8 cellular contexts compared by ENCODE assay signal in the genomic region with DNA sequence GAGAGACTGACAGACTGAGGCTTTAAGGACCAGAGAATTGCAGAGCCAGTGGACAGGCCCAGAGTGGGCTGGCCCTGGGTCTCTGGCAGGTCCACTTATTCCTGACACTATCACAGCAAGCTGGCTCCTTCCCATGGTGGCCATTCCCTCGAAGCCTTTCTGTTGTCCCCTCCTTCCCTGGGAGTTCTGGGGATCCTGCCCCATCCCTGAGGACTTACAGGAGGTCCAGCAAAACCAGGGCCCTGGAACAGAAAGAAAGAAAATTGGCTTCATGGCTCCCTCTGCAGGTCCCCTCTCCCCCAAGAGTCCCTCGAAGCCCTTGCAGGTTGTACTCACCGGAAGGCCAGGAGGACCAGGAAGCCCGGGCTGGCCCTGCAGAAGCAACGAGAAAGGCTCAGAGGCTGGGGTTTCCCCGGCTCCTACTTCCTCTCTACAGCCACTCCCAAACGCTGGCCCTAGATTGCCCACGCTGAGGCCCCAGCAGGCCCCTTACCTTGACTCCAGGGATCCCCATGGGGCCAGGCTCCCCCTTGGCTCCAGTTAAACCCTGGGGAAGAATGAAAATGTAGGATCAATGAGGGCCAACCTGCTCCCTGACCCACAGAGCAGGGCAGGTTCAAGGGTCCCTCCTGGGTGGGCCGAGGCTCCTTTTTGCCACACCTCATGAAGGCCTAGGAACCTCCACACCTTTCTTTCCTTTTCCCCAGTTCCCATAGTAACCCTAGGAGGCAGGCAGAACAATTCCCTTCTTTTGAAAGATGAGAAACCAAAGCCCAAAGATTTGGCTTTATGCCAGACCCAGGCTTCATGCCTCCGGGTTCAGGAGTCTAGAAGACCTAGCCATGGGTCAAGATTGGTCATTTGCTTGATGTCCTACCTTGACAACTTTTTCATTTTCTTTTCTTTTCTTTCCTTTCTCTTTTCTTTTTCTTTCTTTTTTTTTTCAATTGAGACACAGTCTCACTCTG. TPM values are rescaled to one million over a fixed set of nuclear protein-coding genes. Genes with fewer than 3 reads are reported as not detected.
DNase-seq lines count a peak whose midpoint lies in the region; ATAC-seq and TF ChIP-seq lines count a peak whose summit lies in the region.

No MANE protein-coding gene starts in this region.

- H3K27ac ChIP-seq in right atrium auricular region (no peak overlapping the region), HL-60 (replicated peaks) (peak overlapping the region; percentile 46)

- H3K4me1 ChIP-seq in right atrium auricular region, result peaks cover 0 to 26% of the 10 kb centered on the region in 2 donors

- intact Hi-C loops in Right ventricle myocardium inferior (cut with DNase I), result no loop called here

- peaks cover 3 to 11% of the 10 kb centered on the region in 2 donors for H3K27me3 ChIP-seq in right atrium auricular region
- peaks cover 18% of the 10 kb centered on the region for H3K27me3 ChIP-seq in HL-60 (ENCODE audit: insufficient read depth, poor library complexity, severe bottlenecking)

- no peak for ATAC-seq in Right ventricle myocardium inferior

- peak; percentile 89 for DNase-seq in Right ventricle myocardium inferior (ENCODE audit: missing footprints)
- no peak for DNase-seq in right atrium auricular region (ENCODE audit: low spot score)
- peak; percentile 69 to 87 for DNase-seq in HL-60 (ENCODE audit: low read depth in 1 of 2, low spot score in 1 of 2)
- peak; percentile 62 for DNase-seq in activated CD4-positive, CD25-positive, alpha-beta regulatory T cell treated with anti-CD3 and anti-CD28 coated beads, Interleukin-2, amount 50 U/mL, for 72 hours
- peak; percentile 5 for DNase-seq in stimulated activated CD4-positive, alpha-beta T cell treated with anti-CD3 and anti-CD28 coated beads, Interleukin-2, amount 100 ng/mL, for 4 hours (ENCODE audit: low read depth)
- DNase-seq in NCI-H345 treated with DMSO at 0.1 percent for 48 hours (lab: John Stamatoyannopoulos, UW; ENCODE audit: unreplicated experiment), result no peak
- DNase-seq in foreskin fibroblast, result no peak
- DNase-seq in KG1 (lab: John Stamatoyannopoulos, UW), result no peak

- no peak for TF ChIP-seq CTCF in right atrium auricular region (IDR thresholded peaks at IDR 0.05)
- TF ChIP-seq CTCF in HL-60 (IDR thresholded peaks at IDR 0.05; ENCODE audit: insufficient read depth, low read length), result no peak
- TF ChIP-seq CTCF in foreskin fibroblast (IDR thresholded peaks at IDR 0.05; ENCODE audit: low read depth, low read length), result no peak

- H3K4me3 ChIP-seq in right atrium auricular region (no peak overlapping the region), HL-60 (replicated peaks; ENCODE audit: insufficient read depth, low read length) (no peak overlapping the region), foreskin fibroblast (ENCODE audit: low read depth in 1 of 2, low read length in 2 of 2) (no peak overlapping the region)

- H3K36me3 ChIP-seq in right atrium auricular region, result no peaks in the 10 kb centered on the region

- no peaks in the 10 kb centered on the region for H3K9me3 ChIP-seq in right atrium auricular region

RNA-seq across cellular contexts. Expression of a gene that starts 4.6 kb away (rescaled TPM):
- 0.24 TPM for total RNA-seq in Right ventricle myocardium inferior
- total RNA-seq in right atrium auricular region, result 1 to 10 TPM in 1 of 2 donors, under 1 TPM in 1; 0.59 to 1.2 TPM

RNA-seq across cellular contexts. Expression of a gene that starts 54.5 kb away (rescaled TPM):
- total RNA-seq in Right ventricle myocardium inferior (37.4 TPM), right atrium auricular region (10 to 100 TPM; 23.8 to 43.2 TPM)

Comparison
In these comparisons a context has a peak if more than half of its experiments do, and no peak if none do; other contexts are left out.
1. DNase-seq: peak in Right ventricle myocardium inferior (single experiment), HL-60 (2 of 2), activated CD4-positive, CD25-positive, alpha-beta regulatory T cell treated with anti-CD3 and anti-CD28 coated beads, Interleukin-2, amount 50 U/mL, for 72 hours (single experiment) and stimulated activated CD4-positive, alpha-beta T cell treated with anti-CD3 and anti-CD28 coated beads, Interleukin-2, amount 100 ng/mL, for 4 hours (single experiment); none in right atrium auricular region (single experiment), NCI-H345 treated with DMSO at 0.1 percent for 48 hours (single experiment), foreskin fibroblast (0 of 2) and KG1 (single experiment).